In genomic region chr3:64539451-64540196, GRCh38 we compare ENCODE assay signal across 17 cellular contexts.
DNase-seq lines count a peak whose midpoint lies in the region; ATAC-seq and TF ChIP-seq lines count a peak whose summit lies in the region.
"Had no signal": no experiment of that assay in that cellular context is flagged by ENCODE, and none has a peak within 500 bp of the region (broad histone marks: within the 10 kb centered on the region; RNA-seq: fewer than 3 reads in every experiment).

No MANE protein-coding gene starts in this region.

- CTCF ChIA-PET in AG04449 (lab: Yijun Ruan, JAX): interaction anchor here (1.0 to 2.7 kb wide), 2 partner anchors 10 to 16 kb away, joined by 3 to 24 read pairs; no protein-coding TSS in a partner anchor

- H3K27ac ChIP-seq in esophagus squamous epithelium (peak overlapping the region in 3 of 4 donors; percentile 40 to 68 (median 68)), endodermal cell (ENCODE audit: low read depth, low read length) (no peak overlapping the region)

- H3K9me3 ChIP-seq in esophagus squamous epithelium: no peaks in the 10 kb centered on the region
- H3K9me3 ChIP-seq in endodermal cell (ENCODE audit: control insufficient read depth, low read length): no peaks in the 10 kb centered on the region

- H3K4me3 ChIP-seq in AG04449 (ENCODE audit: low read depth, low read length) (no peak overlapping the region), esophagus squamous epithelium (no peak overlapping the region), endodermal cell (ENCODE audit: low read length) (no peak overlapping the region)

- H3K27me3 ChIP-seq in esophagus squamous epithelium: peaks cover 0 to 15% (median 0%) of the 10 kb centered on the region in 4 donors
- no peaks in the 10 kb centered on the region for H3K27me3 ChIP-seq in endodermal cell (ENCODE audit: control insufficient read depth, insufficient read depth, low read length, poor library complexity, severe bottlenecking)

- TF ChIP-seq CTCF in AG04449 (IDR thresholded peaks at IDR 0.05; ENCODE audit: insufficient read depth, low read length, missing control alignments): no peak
- TF ChIP-seq CTCF in HFFc6 (IDR thresholded peaks at IDR 0.05): no peak
- no peak for TF ChIP-seq CTCF in esophagus squamous epithelium (IDR thresholded peaks at IDR 0.05)
- no peak for TF ChIP-seq CTCF in endodermal cell (conservative IDR thresholded peaks at IDR 0.05)

- intact Hi-C loops in esophagus squamous epithelium (cut with DNase I): loop anchor here (10.0 kb wide), 1 partner anchor 145 kb away; the partner anchor contains the start of gene ADAMTS9

- no peak for ATAC-seq in GM21717 (IDR thresholded peaks at IDR 0.05; ENCODE audit: unreplicated experiment)
- ATAC-seq: activated CD8-positive, alpha-beta T cell treated with anti-CD3 and anti-CD28 coated beads, Interleukin-2, amount 10 ng/mL, durations not matched to agents 7 days and 5 days had no signal

- POLR2A ChIA-PET in AG04449 (lab: Yijun Ruan, JAX): no interaction called here

- H3K4me1 Mint-ChIP-seq in HFFc6 (ENCODE audit: low read depth) (no peaks in the 10 kb centered on the region), endodermal cell (peaks cover 12% of the 10 kb centered on the region)
- H3K4me1 Mint-ChIP-seq: B cell, H9 had no signal

- peaks cover 0 to 25% (median 0%) of the 10 kb centered on the region in 3 donors for H3K4me1 ChIP-seq in esophagus squamous epithelium
- H3K4me1 ChIP-seq in endodermal cell (ENCODE audit: control insufficient read depth, insufficient read depth, low read length): peaks cover 7% of the 10 kb centered on the region

- WGBS in esophagus squamous epithelium, 2 donors: 24 to 34% methylated on average over 10 of the region's 10 CpGs
- WGBS in endodermal cell (ENCODE audit: insufficient coverage in 1 of 2, insufficient read length in 1 of 2), 2 experiments: 79 to 87% methylated on average over 9 to 10 of the region's 10 CpGs

- H3K27ac Mint-ChIP-seq in HFFc6 (no peak overlapping the region), endodermal cell (no peak overlapping the region)
- H3K27ac Mint-ChIP-seq: activated CD8-positive, alpha-beta T cell treated with anti-CD3 and anti-CD28 coated beads, Interleukin-2, amount 10 ng/mL, durations not matched to agents 7 days and 5 days; B cell; dendritic cell treated with granulocyte-macrophage colony-stimulating factor and Interleukin-4, amounts not matched to agents 40 ng/mL and 50 ng/mL, for 4 days had no signal

- H3K9ac ChIP-seq in endodermal cell (ENCODE audit: extremely low read depth, low read length, poor library complexity, severe bottlenecking): no peak overlapping the region

- DNase-seq in AG04449 (ENCODE audit: low read depth, low spot score) (peak; percentile 10), HFFc6 (peak; percentile 5), esophagus squamous epithelium (lab: John Stamatoyannopoulos, UW) (no peak), mucosa of gallbladder (ENCODE audit: low spot score) (peak; percentile 46), anterior cingulate cortex (lab: John Stamatoyannopoulos, UW) (no peak), endodermal cell (no peak)
- no peak for DNase-seq in activated T-cell treated with anti-CD3 and anti-CD28 coated beads, Interleukin-2, amount 50 U/mL, for 48 hours
- DNase-seq: activated CD8-positive, alpha-beta T cell treated with anti-CD3 and anti-CD28 coated beads, Interleukin-2, amount 10 ng/mL, durations not matched to agents 7 days and 5 days; activated naive CD4-positive, alpha-beta T cell treated with anti-CD3 and anti-CD28 coated beads, Interleukin-2, amount 50 U/mL, for 16 hours; DMS79; H9; NCI-H526 treated with DMSO at 0.1 percent for 48 hours; RPMI8226 had no signal

- H3K4me3 Mint-ChIP-seq in HFFc6 (no peak overlapping the region), endodermal cell (no peak overlapping the region)
- H3K4me3 Mint-ChIP-seq: activated CD8-positive, alpha-beta T cell treated with anti-CD3 and anti-CD28 coated beads, Interleukin-2, amount 10 ng/mL, durations not matched to agents 7 days and 5 days; B cell; dendritic cell treated with granulocyte-macrophage colony-stimulating factor and Interleukin-4, amounts not matched to agents 40 ng/mL and 50 ng/mL, for 4 days; H9; neural crest cell had no signal

- H3K36me3 Mint-ChIP-seq in HFFc6 (ENCODE audit: low read depth): no peaks in the 10 kb centered on the region
- peaks cover 17% of the 10 kb centered on the region for H3K36me3 Mint-ChIP-seq in endodermal cell (ENCODE audit: low read depth)

- no peak for TF ChIP-seq POLR2A in esophagus squamous epithelium (IDR thresholded peaks at IDR 0.05)

- H3K27me3 Mint-ChIP-seq in HFFc6 (ENCODE audit: insufficient read depth) (peaks cover 14% of the 10 kb centered on the region), endodermal cell (ENCODE audit: insufficient read depth) (peaks cover 6% of the 10 kb centered on the region)
- H3K27me3 Mint-ChIP-seq: dendritic cell treated with granulocyte-macrophage colony-stimulating factor and Interleukin-4, amounts not matched to agents 40 ng/mL and 50 ng/mL, for 4 days had no signal

- H3K36me3 ChIP-seq in esophagus squamous epithelium (peaks cover 0 to 7% (median 0%) of the 10 kb centered on the region in 3 donors), endodermal cell (ENCODE audit: control insufficient read depth, insufficient read depth, low read length) (peaks cover 19% of the 10 kb centered on the region)

- H3K9me3 Mint-ChIP-seq in HFFc6 (no peaks in the 10 kb centered on the region), endodermal cell (no peaks in the 10 kb centered on the region)
- H3K9me3 Mint-ChIP-seq: dendritic cell treated with granulocyte-macrophage colony-stimulating factor and Interleukin-4, amounts not matched to agents 40 ng/mL and 50 ng/mL, for 4 days; H9; neural crest cell had no signal

Comparison
In these comparisons a context has a peak if more than half of its experiments do, and no peak if none do; other contexts are left out.
1. DNase-seq: peak in AG04449 (single experiment), HFFc6 (single experiment) and mucosa of gallbladder (single experiment); none in esophagus squamous epithelium (single experiment), anterior cingulate cortex (0 of 58), activated T-cell treated with anti-CD3 and anti-CD28 coated beads, Interleukin-2, amount 50 U/mL, for 48 hours (0 of 2) and endodermal cell (single experiment).